8 cellular contexts compared by ENCODE assay signal in the genomic region with DNA sequence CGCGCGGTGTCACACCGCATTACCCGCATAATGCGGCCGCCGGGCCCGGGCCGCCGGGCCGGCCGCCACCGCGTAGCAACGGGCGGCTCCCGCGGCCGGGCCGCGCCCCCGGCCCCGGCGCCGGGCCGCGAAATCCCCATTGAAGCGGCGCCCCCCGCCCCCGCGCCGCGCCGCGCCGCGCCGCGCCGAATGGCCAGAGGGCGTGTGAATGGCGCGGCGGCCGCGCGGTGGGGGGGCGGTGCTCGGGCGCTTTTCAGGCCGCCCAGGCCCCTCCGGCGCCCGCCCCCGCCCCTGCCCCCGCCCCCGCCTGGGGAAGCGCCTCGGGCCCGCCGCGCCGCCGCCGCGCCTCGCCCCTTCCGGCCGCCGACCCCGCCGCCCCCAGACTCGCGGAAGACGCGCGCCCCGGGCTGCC. TPM values are rescaled to one million over a fixed set of nuclear protein-coding genes. Genes with fewer than 3 reads are reported as not detected.
DNase-seq lines count a peak whose midpoint lies in the region; ATAC-seq and TF ChIP-seq lines count a peak whose summit lies in the region.

No MANE protein-coding gene starts in this region.

- no peak overlapping the region for H3K27ac Mint-ChIP-seq in activated CD4-positive, alpha-beta T cell treated with anti-CD3 and anti-CD28 coated beads, Interleukin-2, amount 10 ng/mL, durations not matched to agents 24 days and 14 days

- no peak for TF ChIP-seq CTCF in coronary artery (IDR thresholded peaks at IDR 0.05)

- peak overlapping the region in 1 of 2 donors; percentile 27 for H3K27ac ChIP-seq in coronary artery
- H3K27ac ChIP-seq in mesodermal cell (ENCODE audit: low read depth, low read length, severe bottlenecking), result peak overlapping the region; percentile 82

- ATAC-seq in GM18870 (IDR thresholded peaks at IDR 0.05; ENCODE audit: unreplicated experiment) (no peak), HG03159 (IDR thresholded peaks at IDR 0.05; ENCODE audit: unreplicated experiment) (no peak)

- H3K9me3 ChIP-seq in mesodermal cell (ENCODE audit: control insufficient read depth, low read length), result no peaks in the 10 kb centered on the region

- H3K36me3 ChIP-seq in mesodermal cell (ENCODE audit: control insufficient read depth, insufficient read depth, low read length), result peaks cover 18% of the 10 kb centered on the region

- H3K4me3 Mint-ChIP-seq in activated CD4-positive, alpha-beta T cell treated with anti-CD3 and anti-CD28 coated beads, Interleukin-2, amount 10 ng/mL, durations not matched to agents 24 days and 14 days, result peak overlapping the region; percentile 79

- H3K27me3 Mint-ChIP-seq in activated CD4-positive, alpha-beta T cell treated with anti-CD3 and anti-CD28 coated beads, Interleukin-2, amount 10 ng/mL, durations not matched to agents 24 days and 14 days, result peaks cover 50% of the 10 kb centered on the region

- no peaks in the 10 kb centered on the region for H3K36me3 Mint-ChIP-seq in activated CD4-positive, alpha-beta T cell treated with anti-CD3 and anti-CD28 coated beads, Interleukin-2, amount 10 ng/mL, durations not matched to agents 24 days and 14 days (ENCODE audit: low read depth)

- no peak for DNase-seq in activated CD4-positive, alpha-beta T cell treated with anti-CD3 and anti-CD28 coated beads, Interleukin-2, amount 10 ng/mL, durations not matched to agents 24 days and 14 days
- DNase-seq in activated CD4-positive, alpha-beta T cell treated with anti-CD3 and anti-CD28 coated beads for 4 hours, result no peak
- DNase-seq in NCI-H2227 treated with DMSO at 0.1 percent for 48 hours (lab: John Stamatoyannopoulos, UW), result peak; percentile 25
- DNase-seq in coronary artery (ENCODE audit: low spot score), result no peak
- DNase-seq in DMS79 (lab: John Stamatoyannopoulos, UW), result no peak

- H3K4me3 ChIP-seq in coronary artery (peak overlapping the region; percentile 69), mesodermal cell (ENCODE audit: extremely low read depth, insufficient read depth, low read length, poor library complexity, severe bottlenecking) (peak overlapping the region; percentile 46)

- no peaks in the 10 kb centered on the region for H3K9me3 Mint-ChIP-seq in activated CD4-positive, alpha-beta T cell treated with anti-CD3 and anti-CD28 coated beads, Interleukin-2, amount 10 ng/mL, durations not matched to agents 24 days and 14 days

- intact Hi-C loops in activated CD4-positive, alpha-beta T cell treated with anti-CD3 and anti-CD28 coated beads, Interleukin-2, amount 10 ng/mL, durations not matched to agents 24 days and 14 days (cut with micrococcal nuclease), result no loop called here

- WGBS in mesodermal cell (ENCODE audit: insufficient coverage in 2 of 2), 2 experiments, result 0 to 1% methylated on average over 51 to 57 of the region's 80 CpGs

- peaks cover 9% of the 10 kb centered on the region for H3K4me1 Mint-ChIP-seq in activated CD4-positive, alpha-beta T cell treated with anti-CD3 and anti-CD28 coated beads, Interleukin-2, amount 10 ng/mL, durations not matched to agents 24 days and 14 days

- peaks cover 25% of the 10 kb centered on the region for H3K4me1 ChIP-seq in mesodermal cell (ENCODE audit: control insufficient read depth, insufficient read depth, low read length, poor library complexity, severe bottlenecking)

RNA-seq across cellular contexts. Expression of a gene that starts 46.9 kb away (rescaled TPM):
- total RNA-seq in activated CD4-positive, alpha-beta T cell treated with anti-CD3 and anti-CD28 coated beads, Interleukin-2, amount 10 ng/mL, durations not matched to agents 24 days and 14 days, result 0.05 and 0.07 TPM in 2 replicates
- 17.7 TPM for polyA plus RNA-seq in mesodermal cell (2013, experiment 1 of 2)
- polyA plus RNA-seq in mesodermal cell (2013, experiment 2 of 2), result 14.9 TPM
